ENCODE assay signal across 9 cellular contexts in genomic region chr2:189466656-189467055, GRCh38. TPM values are rescaled to one million over a fixed set of nuclear protein-coding genes. Genes with fewer than 3 reads are reported as not detected.
DNase-seq lines count a peak whose midpoint lies in the region; ATAC-seq and TF ChIP-seq lines count a peak whose summit lies in the region.
"Had no signal": no experiment of that assay in that cellular context is flagged by ENCODE, and none has a peak within 500 bp of the region (broad histone marks: within the 10 kb centered on the region; RNA-seq: fewer than 3 reads in every experiment).

No MANE protein-coding gene starts in this region.

- H3K9me2 ChIP-seq in Karpas-422 (replicated peaks; ENCODE audit: insufficient read depth, low read length) = no peaks in the 10 kb centered on the region

- H3K27me3 ChIP-seq in Karpas-422 (ENCODE audit: low read length) (no peaks in the 10 kb centered on the region), liver (ENCODE audit: control insufficient read depth in 4 of 4, insufficient read depth in 4 of 4, low read length in 3 of 4) (no peaks in the 10 kb centered on the region)

- H3K36me3 ChIP-seq in Karpas-422 (ENCODE audit: insufficient read depth, low read length) = peaks cover 84% of the 10 kb centered on the region
- peaks cover 1 to 51% (median 30%) of the 10 kb centered on the region in 4 donors for H3K36me3 ChIP-seq in liver (ENCODE audit: control insufficient read depth in 4 of 4, insufficient read depth in 3 of 4, low read depth in 1 of 4, low read length in 3 of 4)

- H3K9me3 Mint-ChIP-seq in brain = no peaks in the 10 kb centered on the region
- H3K9me3 Mint-ChIP-seq: activated B cell treated with CpG ODN at 0.5 μM for 24 hours had no signal

- H3K4me1 ChIP-seq in Karpas-422 (ENCODE audit: low read length) (peaks cover 35% of the 10 kb centered on the region), liver (ENCODE audit: control insufficient read depth in 4 of 4, insufficient read depth in 4 of 4, low read length in 3 of 4) (peaks cover 6 to 48% (median 34%) of the 10 kb centered on the region in 4 donors)

- no peaks in the 10 kb centered on the region for H3K4me1 Mint-ChIP-seq in brain

- no peak overlapping the region for H3K27ac ChIP-seq in Karpas-422 (ENCODE audit: low read length)
- no peak overlapping the region for H3K27ac ChIP-seq in liver (ENCODE audit: low read depth in 1 of 2, low read length in 2 of 2)

- H2AFZ ChIP-seq in Karpas-422 (ENCODE audit: low read length) = no peak overlapping the region

- H3K9ac ChIP-seq in Karpas-422 (ENCODE audit: low read length) (no peak overlapping the region), liver (ENCODE audit: low read depth in 1 of 2, low read length in 2 of 2) (peak overlapping the region in 1 of 2 donors; percentile 36)

- H3K4me2 ChIP-seq in Karpas-422 (ENCODE audit: low read depth, low read length, poor library complexity, severe bottlenecking) = no peak overlapping the region

- no peak for DNase-seq in GM10266 (ENCODE audit: extremely low spot score)
- peak; percentile 67 for DNase-seq in Karpas-422
- no peak for DNase-seq in midbrain (lab: John Stamatoyannopoulos, UW)
- no peak for DNase-seq in hypothalamus (lab: John Stamatoyannopoulos, UW)
- no peak for DNase-seq in HuH-7.5 (ENCODE audit: low spot score)
- DNase-seq: activated B cell treated with CpG ODN at 0.5 μM for 24 hours had no signal

- H3K4me3 ChIP-seq in Karpas-422 (ENCODE audit: low read length) (no peak overlapping the region), liver (ENCODE audit: low read depth in 1 of 3, low read length in 3 of 3) (no peak overlapping the region)

- H3K79me2 ChIP-seq in Karpas-422 (ENCODE audit: low read length) = peaks cover 3% of the 10 kb centered on the region; the same call in 1 of the 2 replicates

- ATAC-seq in HG02642 (IDR thresholded peaks at IDR 0.05; ENCODE audit: poor library complexity, unreplicated experiment) = no peak

- TF ChIP-seq CTCF in GM10266 (IDR thresholded peaks at IDR 0.05; ENCODE audit: control insufficient read depth, insufficient read depth, low read depth, missing control alignments) (peak; percentile 40), brain (conservative IDR thresholded peaks at IDR 0.05) (peak; percentile 65 to 66), liver (IDR thresholded peaks at IDR 0.05; ENCODE audit: low read depth, low read length, missing input control) (peak; percentile 63)

- H3K9me3 ChIP-seq in Karpas-422 (ENCODE audit: low read length) (no peaks in the 10 kb centered on the region), liver (ENCODE audit: control insufficient read depth in 4 of 4, low read length in 3 of 4) (no peaks in the 10 kb centered on the region)

- H3K36me3 Mint-ChIP-seq in brain = peaks cover 66% of the 10 kb centered on the region

- TF ChIP-seq RAD21 in liver (IDR thresholded peaks at IDR 0.05) = peak; percentile 90 to 91

- H3K4me3 Mint-ChIP-seq in brain = no peak overlapping the region
- H3K4me3 Mint-ChIP-seq: activated B cell treated with CpG ODN at 0.5 μM for 24 hours had no signal

- H4K20me1 ChIP-seq in Karpas-422 (ENCODE audit: insufficient read depth, low read depth, low read length) = 0 out of 2 replicates have a peak, but pooled peaks cover 4% of the 10 kb centered on the region

- H3K27ac Mint-ChIP-seq in brain = peak overlapping the region in 2 of 5 experiments; percentile 28 to 46
- H3K27ac Mint-ChIP-seq: activated B cell treated with CpG ODN at 0.5 μM for 24 hours had no signal

- H3K27me3 Mint-ChIP-seq in brain = no peaks in the 10 kb centered on the region
- H3K27me3 Mint-ChIP-seq: activated B cell treated with CpG ODN at 0.5 μM for 24 hours had no signal

TF ChIP-seq in liver, 16 proteins besides CTCF, POLR2A, EP300 and RAD21:
- TF ChIP-seq RXRA (IDR thresholded peaks at IDR 0.05) (peak in 1 of 2 donors; percentile 21), GABPA (IDR thresholded peaks at IDR 0.05 in 1 of 2, conservative IDR thresholded peaks at IDR 0.05 in 1 of 2) (no peak), NR2F2 (IDR thresholded peaks at IDR 0.05) (peak; percentile 40), ZBTB33 (IDR thresholded peaks at IDR 0.05) (no peak), FOXA1 (IDR thresholded peaks at IDR 0.05) (no peak), HNF4A (conservative IDR thresholded peaks at IDR 0.05) (peak in 1 of 2 donors; percentile 26), ATF3 (IDR thresholded peaks at IDR 0.05) (no peak), EGR1 (IDR thresholded peaks at IDR 0.05; ENCODE audit: low read depth in 2 of 2) (no peak), HNF4G (IDR thresholded peaks at IDR 0.05) (no peak), YY1 (IDR thresholded peaks at IDR 0.05) (no peak), JUND (IDR thresholded peaks at IDR 0.05) (peak in 1 of 2 donors; percentile 7), TAF1 (conservative IDR thresholded peaks at IDR 0.05) (no peak), REST (IDR thresholded peaks at IDR 0.05) (no peak), FOXA2 (IDR thresholded peaks at IDR 0.05) (no peak), MAX (IDR thresholded peaks at IDR 0.05) (no peak), SP1 (IDR thresholded peaks at IDR 0.05) (no peak)

RNA-seq across cellular contexts. Expression of gene WDR75, which starts 25.4 kb away (rescaled TPM):
- 44.0 and 82.7 TPM in 2 replicates for total RNA-seq in Karpas-422 (2014; rRNA removed; shearing (Covaris generic); ENCODE audit: low replicate concordance)
- 8.0 TPM for polyA plus RNA-seq in brain (ENCODE audit: insufficient read depth, low read depth, low replicate concordance)
- 10 to 100 TPM; 21.7 to 24.5 TPM for total RNA-seq in liver
- 1 to 10 TPM; 7.9 to 8.5 TPM for polyA plus RNA-seq in liver
